ENCODE assay signal across 12 cellular contexts in genomic region chr11:9838961-9839360, GRCh38.
DNase-seq lines count a peak whose midpoint lies in the region; ATAC-seq and TF ChIP-seq lines count a peak whose summit lies in the region.
"Had no signal": no experiment of that assay in that cellular context is flagged by ENCODE, and none has a peak within 500 bp of the region (broad histone marks: within the 10 kb centered on the region; RNA-seq: fewer than 3 reads in every experiment).

No MANE protein-coding gene starts in this region.

- WGBS in heart right ventricle, 2 donors, result 97 to 98% methylated on average over 2 of the region's 2 CpGs

- intact Hi-C loops in natural killer cell (cut with micrococcal nuclease), result no loop called here
- intact Hi-C loops in left cardiac atrium (cut with DNase I), result no loop called here
- intact Hi-C loops in heart right ventricle (cut with DNase I), result no loop called here

- H3K4me1 Mint-ChIP-seq in natural killer cell treated with Interleukin-12 subunit alpha and Interleukin-12 subunit beta and Interleukin-15 and Interleukin-18, amount 100 ng/mL, for 72 hours (ENCODE audit: low read depth in 2 of 2), result peaks cover 24 to 33% of the 10 kb centered on the region in 2 donors
- H3K4me1 Mint-ChIP-seq in natural killer cell, result no peaks in the 10 kb centered on the region
- peaks cover 23% of the 10 kb centered on the region for H3K4me1 Mint-ChIP-seq in activated T-helper 17 cell treated with anti-CD3 and anti-CD28 coated beads, Interleukin-2, amount 50 U/mL, for 72 hours

- TF ChIP-seq CTCF in natural killer cell (IDR thresholded peaks at IDR 0.05) (no peak), heart right ventricle (IDR thresholded peaks at IDR 0.05) (no peak)

- no peak for DNase-seq in natural killer cell treated with Interleukin-12 subunit alpha and Interleukin-12 subunit beta and Interleukin-15 and Interleukin-18, amount 100 ng/mL, for 72 hours (ENCODE audit: low spot score)
- DNase-seq in natural killer cell (no peak), occipital lobe (lab: John Stamatoyannopoulos, UW) (no peak), left cardiac atrium (no peak), ureter (ENCODE audit: low spot score) (no peak), heart right ventricle (no peak)
- DNase-seq: activated T-cell treated with anti-CD3 and anti-CD28 coated beads, Interleukin-2, amount 50 U/mL, for 4 hours had no signal

- H3K4me3 Mint-ChIP-seq in natural killer cell treated with Interleukin-12 subunit alpha and Interleukin-12 subunit beta and Interleukin-15 and Interleukin-18, amount 100 ng/mL, for 72 hours, result peak overlapping the region; percentile 46
- no peak overlapping the region for H3K4me3 Mint-ChIP-seq in natural killer cell
- H3K4me3 Mint-ChIP-seq in activated T-helper 17 cell treated with anti-CD3 and anti-CD28 coated beads, Interleukin-2, amount 50 U/mL, for 72 hours, result peak overlapping the region; percentile 34
- H3K4me3 Mint-ChIP-seq: activated T-cell treated with anti-CD3 and anti-CD28 coated beads, Interleukin-2, amount 50 U/mL, for 4 hours; B cell had no signal

- H3K4me1 ChIP-seq in heart right ventricle, result peaks cover 0 to 10% (median 0%) of the 10 kb centered on the region in 9 donors

- ATAC-seq in natural killer cell treated with Interleukin-12 subunit alpha and Interleukin-12 subunit beta and Interleukin-15 and Interleukin-18, amount 100 ng/mL, for 72 hours, result no peak
- no peak for ATAC-seq in natural killer cell
- ATAC-seq in HG03064 (IDR thresholded peaks at IDR 0.05; ENCODE audit: low read depth, unreplicated experiment), result peak; percentile 57
- peak; percentile 48 for ATAC-seq in activated T-helper 17 cell treated with anti-CD3 and anti-CD28 coated beads, Interleukin-2, amount 50 U/mL, for 72 hours (replicated peaks)
- no peak for ATAC-seq in left cardiac atrium
- no peak for ATAC-seq in heart right ventricle

- H3K27me3 Mint-ChIP-seq in natural killer cell treated with Interleukin-12 subunit alpha and Interleukin-12 subunit beta and Interleukin-15 and Interleukin-18, amount 100 ng/mL, for 72 hours, result no peaks in the 10 kb centered on the region
- H3K27me3 Mint-ChIP-seq in natural killer cell (ENCODE audit: low read depth in 2 of 2), result no peaks in the 10 kb centered on the region
- H3K27me3 Mint-ChIP-seq in activated T-helper 17 cell treated with anti-CD3 and anti-CD28 coated beads, Interleukin-2, amount 50 U/mL, for 72 hours, result no peaks in the 10 kb centered on the region
- H3K27me3 Mint-ChIP-seq: B cell had no signal

- H3K27ac ChIP-seq in heart right ventricle, result no peak overlapping the region

- peak overlapping the region; percentile 51 to 81 for H3K27ac Mint-ChIP-seq in natural killer cell treated with Interleukin-12 subunit alpha and Interleukin-12 subunit beta and Interleukin-15 and Interleukin-18, amount 100 ng/mL, for 72 hours
- H3K27ac Mint-ChIP-seq in natural killer cell, result no peak overlapping the region
- H3K27ac Mint-ChIP-seq in activated T-helper 17 cell treated with anti-CD3 and anti-CD28 coated beads, Interleukin-2, amount 50 U/mL, for 72 hours, result peak overlapping the region; percentile 69
- H3K27ac Mint-ChIP-seq: B cell had no signal

- peaks cover 14% of the 10 kb centered on the region for H3K36me3 Mint-ChIP-seq in natural killer cell treated with Interleukin-12 subunit alpha and Interleukin-12 subunit beta and Interleukin-15 and Interleukin-18, amount 100 ng/mL, for 72 hours
- peaks cover 18% of the 10 kb centered on the region for H3K36me3 Mint-ChIP-seq in natural killer cell
- H3K36me3 Mint-ChIP-seq in activated T-helper 17 cell treated with anti-CD3 and anti-CD28 coated beads, Interleukin-2, amount 50 U/mL, for 72 hours (ENCODE audit: low read depth), result peaks cover 16% of the 10 kb centered on the region

- no peaks in the 10 kb centered on the region for H3K27me3 ChIP-seq in heart right ventricle
- H3K27me3 ChIP-seq: vagina had no signal

- H3K9me3 ChIP-seq in heart right ventricle, result no peaks in the 10 kb centered on the region
- H3K9me3 ChIP-seq: vagina had no signal

- peaks cover 0 to 62% (median 14%) of the 10 kb centered on the region in 9 donors for H3K36me3 ChIP-seq in heart right ventricle

- H3K4me3 ChIP-seq in heart right ventricle, result no peak overlapping the region
- H3K4me3 ChIP-seq: skin epidermis, vagina had no signal

- no peaks in the 10 kb centered on the region for H3K9me3 Mint-ChIP-seq in natural killer cell treated with Interleukin-12 subunit alpha and Interleukin-12 subunit beta and Interleukin-15 and Interleukin-18, amount 100 ng/mL, for 72 hours
- no peaks in the 10 kb centered on the region for H3K9me3 Mint-ChIP-seq in natural killer cell
- H3K9me3 Mint-ChIP-seq in activated T-helper 17 cell treated with anti-CD3 and anti-CD28 coated beads, Interleukin-2, amount 50 U/mL, for 72 hours, result no peaks in the 10 kb centered on the region
- H3K9me3 Mint-ChIP-seq: activated T-cell treated with anti-CD3 and anti-CD28 coated beads, Interleukin-2, amount 50 U/mL, for 4 hours had no signal

Comparison
In these comparisons a context has a peak if more than half of its experiments do, and no peak if none do; other contexts are left out.
1. H3K27ac Mint-ChIP-seq: peak in natural killer cell treated with Interleukin-12 subunit alpha and Interleukin-12 subunit beta and Interleukin-15 and Interleukin-18, amount 100 ng/mL, for 72 hours (2 of 2) and activated T-helper 17 cell treated with anti-CD3 and anti-CD28 coated beads, Interleukin-2, amount 50 U/mL, for 72 hours (single experiment); none in natural killer cell (0 of 2).
2. ATAC-seq: peak in HG03064 (single experiment) and activated T-helper 17 cell treated with anti-CD3 and anti-CD28 coated beads, Interleukin-2, amount 50 U/mL, for 72 hours (single experiment); none in natural killer cell treated with Interleukin-12 subunit alpha and Interleukin-12 subunit beta and Interleukin-15 and Interleukin-18, amount 100 ng/mL, for 72 hours (0 of 2), natural killer cell (0 of 3), left cardiac atrium (0 of 2) and heart right ventricle (0 of 8).